8 cellular contexts compared by ENCODE assay signal in genomic region chr22:32723632-32724031, GRCh38.
DNase-seq lines count a peak whose midpoint lies in the region; ATAC-seq and TF ChIP-seq lines count a peak whose summit lies in the region.

No MANE protein-coding gene starts in this region.

- peaks cover 22% of the 10 kb centered on the region for H3K4me1 ChIP-seq in foreskin keratinocyte

- H3K36me3 ChIP-seq in KOPT-K1 (ENCODE audit: insufficient read depth, low read length) = no peaks in the 10 kb centered on the region

- H3K27me3 ChIP-seq in foreskin keratinocyte = no peaks in the 10 kb centered on the region

- peaks cover 5% of the 10 kb centered on the region for H3K9me3 ChIP-seq in KOPT-K1 (ENCODE audit: insufficient read depth, low read length, poor library complexity, severe bottlenecking)

- DNase-seq in GM04504 (ENCODE audit: low read depth) (peak; percentile 68), foreskin keratinocyte (peak; percentile 81 to 91), renal cortical epithelial cell (ENCODE audit: low read depth) (peak; percentile 50), DMS79 treated with DMSO at 0.1 percent for 48 hours (lab: John Stamatoyannopoulos, UW) (no peak)
- peak; percentile 67 for DNase-seq in activated CD8-positive, alpha-beta memory T cell treated with anti-CD3 and anti-CD28 coated beads, Interleukin-2, amount 50 U/mL, for 48 hours

- TF ChIP-seq CTCF in foreskin keratinocyte (conservative IDR thresholded peaks at IDR 0.05) = no peak

- peak; percentile 91 for ATAC-seq in foreskin keratinocyte
- no peak for ATAC-seq in HG03442 (IDR thresholded peaks at IDR 0.05; ENCODE audit: unreplicated experiment)
- ATAC-seq in GM21576 (IDR thresholded peaks at IDR 0.05; ENCODE audit: unreplicated experiment) = no peak

- peak overlapping the region; percentile 98 for H3K27ac ChIP-seq in KOPT-K1 (ENCODE audit: low read depth, low read length, poor library complexity, severe bottlenecking)
- peak overlapping the region; percentile 18 for H3K27ac ChIP-seq in foreskin keratinocyte
